Comparison of ENCODE assay signal across 9 cellular contexts in the genomic region with DNA sequence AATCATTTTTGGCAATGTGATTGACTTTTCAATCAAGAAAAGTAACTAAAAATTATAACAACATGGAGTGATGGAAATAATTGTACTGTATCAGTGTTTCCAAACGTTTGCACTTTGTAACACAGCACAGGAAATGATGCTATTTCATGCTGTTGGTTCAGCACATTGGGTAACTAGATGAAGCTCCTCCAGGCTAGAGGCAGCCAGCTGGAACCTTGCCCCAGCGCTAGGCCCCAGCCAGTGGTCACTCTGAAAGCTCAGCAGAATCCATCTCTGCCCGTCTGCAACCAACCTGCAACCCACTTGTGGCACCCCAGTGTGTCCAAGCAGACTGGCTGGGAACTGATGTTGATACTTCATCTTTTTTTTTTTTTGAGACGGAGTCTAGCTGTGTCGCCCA. TPM values are rescaled to one million over a fixed set of nuclear protein-coding genes. Genes with fewer than 3 reads are reported as not detected.
A peak's percentile ranks its signal among the peaks of the same experiment; 100 is the strongest.
DNase-seq lines count a peak whose midpoint lies in the region; ATAC-seq lines count a peak whose summit lies in the region.
"Had no signal": no experiment of that assay in that cellular context is flagged by ENCODE, and none has a peak within 500 bp of the region (broad histone marks: within the 10 kb centered on the region; RNA-seq: fewer than 3 reads in every experiment).

No MANE protein-coding gene starts in this region.

- CTCF ChIA-PET in T-cell (lab: Charles Lee), result interaction anchor here in 1 of 2 donors (0.5 kb wide), 1 partner anchor 214 kb away, joined by 3 read pairs; no protein-coding TSS in a partner anchor

- peaks cover 49% of the 10 kb centered on the region for H3K36me3 Mint-ChIP-seq in T-cell

- DNase-seq in HK-2 (ENCODE audit: unreplicated experiment) (peak; percentile 22), T-cell (no peak), globus pallidus (ENCODE audit: low spot score) (peak; percentile 5), posterior vena cava (ENCODE audit: low spot score) (peak; percentile 92), HuH-7.5 (ENCODE audit: low spot score) (no peak), NCI-H2081 treated with DMSO at 0.1 percent for 48 hours (lab: John Stamatoyannopoulos, UW) (no peak), ecto neural progenitor cell (ENCODE audit: low spot score) (no peak)
- DNase-seq: activated CD4-positive, alpha-beta T cell treated with anti-CD3 and anti-CD28 coated beads for 4 hours; NCI-H526 treated with DMSO at 0.1 percent for 48 hours had no signal

- peak overlapping the region; percentile 48 to 49 for H3K27ac Mint-ChIP-seq in T-cell

- peaks cover 26 to 36% (median 29%) of the 10 kb centered on the region in 3 donors for H3K4me1 Mint-ChIP-seq in T-cell

- no peaks in the 10 kb centered on the region for H3K9me3 Mint-ChIP-seq in T-cell

- POLR2A ChIA-PET in T-cell (lab: Charles Lee), result interaction anchor here in 1 of 2 donors (0.7 kb wide), 1 partner anchor 12 kb away, joined by 3 read pairs; no protein-coding TSS in a partner anchor

- intact Hi-C loops in posterior vena cava (cut with DNase I), result no loop called here

- H3K27me3 Mint-ChIP-seq in T-cell, result no peaks in the 10 kb centered on the region

- ATAC-seq in T-cell (replicated peaks in 1 of 4), result no peak

- H3K4me3 Mint-ChIP-seq in T-cell, result no peak overlapping the region

RNA-seq across cellular contexts. Expression of a gene that starts 15.3 kb away (rescaled TPM):
- total RNA-seq in T-cell, result 10 to 100 TPM; 19.5 to 37.9 (median 29.5) TPM
- total RNA-seq in posterior vena cava, result 10 to 100 TPM; 36.3 to 45.6 TPM

RNA-seq across cellular contexts. Expression of a gene that starts 15.3 kb away (rescaled TPM):
- total RNA-seq in T-cell, result 10 to 100 TPM; 24.6 to 45.8 (median 39.9) TPM
- 10 to 100 TPM; 19.5 to 25.5 TPM for total RNA-seq in posterior vena cava

Comparison
In these comparisons a context has a peak if more than half of its experiments do, and no peak if none do; other contexts are left out.
1. DNase-seq: peak in HK-2 (single experiment), globus pallidus (single experiment) and posterior vena cava (single experiment); none in T-cell (0 of 34), HuH-7.5 (single experiment), NCI-H2081 treated with DMSO at 0.1 percent for 48 hours (single experiment) and ecto neural progenitor cell (single experiment).